16 cellular contexts compared by ENCODE assay signal in genomic region chr2:65113816-65114215, GRCh38.
"Had no signal": no experiment of that assay in that cellular context is flagged by ENCODE, and none has a peak within 500 bp of the region (broad histone marks: within the 10 kb centered on the region; RNA-seq: fewer than 3 reads in every experiment).

No MANE protein-coding gene starts in this region.

- H3K27me3 ChIP-seq: heart left ventricle, spleen had no signal

- H3K4me3 ChIP-seq: heart left ventricle, spleen, thoracic aorta had no signal

- H3K27ac Mint-ChIP-seq: dendritic cell treated with granulocyte-macrophage colony-stimulating factor and Interleukin-4, amounts not matched to agents 40 ng/mL and 50 ng/mL, for 4 days; nephron progenitor cell; stimulated activated naive CD8-positive, alpha-beta T cell treated with anti-CD3 and anti-CD28 coated beads, Interleukin-15, amount 100 ng/mL, for 72 hours; T-helper 2 cell treated with Interferon-gamma antibody and Interleukin-4, amounts not matched to agents 5 μg/mL and 100 μg/mL, for 36 hours had no signal

- H3K27me3 Mint-ChIP-seq: dendritic cell treated with granulocyte-macrophage colony-stimulating factor and Interleukin-4, amounts not matched to agents 40 ng/mL and 50 ng/mL, for 4 days; stimulated activated naive CD8-positive, alpha-beta T cell treated with anti-CD3 and anti-CD28 coated beads, Interleukin-15, amount 100 ng/mL, for 72 hours had no signal

- H3K36me3 ChIP-seq: thoracic aorta had no signal

- H3K9me3 ChIP-seq: heart left ventricle, spleen, thoracic aorta had no signal

- ATAC-seq: activated CD4-positive, CD25-positive, alpha-beta regulatory T cell treated with anti-CD3 and anti-CD28 coated beads, Interleukin-2, amount 50 U/mL, for 24 hours; heart left ventricle; sciatic nerve; stimulated activated naive CD8-positive, alpha-beta T cell treated with anti-CD3 and anti-CD28 coated beads, Interleukin-15, amount 100 ng/mL, for 72 hours had no signal

- H3K27ac ChIP-seq: heart left ventricle, thoracic aorta had no signal

- H3K4me1 Mint-ChIP-seq: nephron progenitor cell had no signal

- DNase-seq: activated CD4-positive, alpha-beta T cell treated with anti-CD3 and anti-CD28 coated beads, Interleukin-2, amount 50 U/mL, for 4 hours; activated gamma-delta T cell; aorta; cerebellar nuclear complex; effector memory CD4-positive, alpha-beta T cell; foreskin melanocyte; heart left ventricle; immature natural killer cell; nephron progenitor cell; spleen; stimulated activated naive CD8-positive, alpha-beta T cell treated with anti-CD3 and anti-CD28 coated beads, Interleukin-15, amount 100 ng/mL, for 72 hours had no signal

- H3K4me3 Mint-ChIP-seq: dendritic cell treated with granulocyte-macrophage colony-stimulating factor and Interleukin-4, amounts not matched to agents 40 ng/mL and 50 ng/mL, for 4 days; nephron progenitor cell; stimulated activated naive CD8-positive, alpha-beta T cell treated with anti-CD3 and anti-CD28 coated beads, Interleukin-15, amount 100 ng/mL, for 72 hours; T-helper 2 cell treated with Interferon-gamma antibody and Interleukin-4, amounts not matched to agents 5 μg/mL and 100 μg/mL, for 36 hours had no signal

- H3K9me3 Mint-ChIP-seq: dendritic cell treated with granulocyte-macrophage colony-stimulating factor and Interleukin-4, amounts not matched to agents 40 ng/mL and 50 ng/mL, for 4 days; immature natural killer cell; stimulated activated naive CD8-positive, alpha-beta T cell treated with anti-CD3 and anti-CD28 coated beads, Interleukin-15, amount 100 ng/mL, for 72 hours; T-helper 2 cell treated with Interferon-gamma antibody and Interleukin-4, amounts not matched to agents 5 μg/mL and 100 μg/mL, for 36 hours had no signal
